Comparison of ENCODE assay signal across 1 cellular context in genomic region chr9:125125523-125125922, GRCh38.
TF ChIP-seq lines count a peak whose summit lies in the region.

No MANE protein-coding gene starts in this region.

TF ChIP-seq in IMR-90, 13 proteins besides CTCF, POLR2A, EP300 and RAD21:
- TF ChIP-seq FOS (IDR thresholded peaks at IDR 0.05; ENCODE audit: low read depth, low read length) = no peak
- no peak for TF ChIP-seq CEBPB (IDR thresholded peaks at IDR 0.05; ENCODE audit: low read depth, low read length)
- no peak for TF ChIP-seq ELK1 (IDR thresholded peaks at IDR 0.05; ENCODE audit: borderline replicate concordance, low read depth, low read length)
- TF ChIP-seq CHD1 (IDR thresholded peaks at IDR 0.05; ENCODE audit: low read depth, low read length) = no peak
- no peak for TF ChIP-seq NFE2L2 (IDR thresholded peaks at IDR 0.05; ENCODE audit: low read depth, low read length)
- TF ChIP-seq SMC3 (IDR thresholded peaks at IDR 0.05; ENCODE audit: low read depth, low read length) = no peak
- no peak for TF ChIP-seq MAZ (IDR thresholded peaks at IDR 0.05; ENCODE audit: borderline replicate concordance, low read depth, low read length)
- no peak for TF ChIP-seq RCOR1 (IDR thresholded peaks at IDR 0.05; ENCODE audit: insufficient replicate concordance, low read length)
- TF ChIP-seq MAFK (IDR thresholded peaks at IDR 0.05; ENCODE audit: low read depth, low read length) = no peak
- TF ChIP-seq RFX5 (IDR thresholded peaks at IDR 0.05; ENCODE audit: low read depth, low read length) = no peak
- no peak for TF ChIP-seq BHLHE40 (IDR thresholded peaks at IDR 0.05; ENCODE audit: low read depth, low read length)
- TF ChIP-seq USF2 (IDR thresholded peaks at IDR 0.05; ENCODE audit: low read depth, low read length) = no peak
- TF ChIP-seq MXI1 (IDR thresholded peaks at IDR 0.05; ENCODE audit: borderline replicate concordance, low read depth, low read length) = no peak
TF ChIP-seq in IMR-90: peak in this region for 0.
